Comparison of ENCODE assay signal across 8 cellular contexts in genomic region chr7:107743567-107744344, GRCh38. TPM values are rescaled to one million over a fixed set of nuclear protein-coding genes. Genes with fewer than 3 reads are reported as not detected.
A peak's percentile ranks its signal among the peaks of the same experiment; 100 is the strongest.
DNase-seq lines count a peak whose midpoint lies in the region; ATAC-seq and TF ChIP-seq lines count a peak whose summit lies in the region.

Gene CBLL1 (plus strand): TSS chr7:107744142. CDS start chr7:107744164, 22 bp downstream.

- H3K27me3 Mint-ChIP-seq in CD14-positive monocyte (ENCODE audit: low read depth in 3 of 3): no peaks in the 10 kb centered on the region

- peak; percentile 91 for DNase-seq in CD14-positive monocyte (ENCODE audit: low spot score)
- peak; percentile 99 for DNase-seq in NCI-H69 (lab: John Stamatoyannopoulos, UW)
- DNase-seq in activated CD4-positive, alpha-beta T cell treated with anti-CD3 and anti-CD28 coated beads, Interleukin-2, amount 50 U/mL, for 1 hour: peak; percentile 97
- peak; percentile 94 for DNase-seq in dedifferentiated amniotic fluid mesenchymal stem cell (ENCODE audit: extremely low spot score)
- peak; percentile 98 for DNase-seq in left lobe of liver (ENCODE audit: low spot score)
- peak; percentile 98 for DNase-seq in stimulated activated CD4-positive, alpha-beta T cell treated with anti-CD3 and anti-CD28 coated beads, Interleukin-2, amount 100 ng/mL, for 4 hours (ENCODE audit: low read depth)

- peak within 1 kb of the TSS; percentile 99 to 100 for H3K4me3 Mint-ChIP-seq in CD14-positive monocyte

- peak; percentile 59 for TF ChIP-seq CTCF in CD14-positive monocyte (IDR thresholded peaks at IDR 0.05)

- H3K4me1 Mint-ChIP-seq in CD14-positive monocyte: peaks cover 29% of the 10 kb centered on the region

- ATAC-seq in GM19351 (IDR thresholded peaks at IDR 0.05; ENCODE audit: unreplicated experiment) (peak; percentile 82), HG03521 (IDR thresholded peaks at IDR 0.05; ENCODE audit: unreplicated experiment) (peak; percentile 88), left lobe of liver (peak; percentile 95)

- intact Hi-C loops in CD14-positive monocyte (cut with micrococcal nuclease): loop anchor here (5.0 to 10.0 kb wide), 4 partner anchors 131 to 824 kb away; partner anchors contain the start of genes COG5 (in 1 of the 2), DLD (in 1 of the 2), DNAJB9 (in 1 of the 2) and DUS4L (in 1 of the 2)

- peak within 1 kb of the TSS; percentile 98 to 100 (median 100) for H3K27ac Mint-ChIP-seq in CD14-positive monocyte

- H3K36me3 Mint-ChIP-seq in CD14-positive monocyte: peaks cover 4 to 6% of the 10 kb centered on the region in 2 donors

- no peaks in the 10 kb centered on the region for H3K9me3 Mint-ChIP-seq in CD14-positive monocyte

RNA-seq across cellular contexts. Expression of gene CBLL1, which starts in this region (rescaled TPM):
- polyA plus RNA-seq in CD14-positive monocyte: 10 to 100 TPM; 15.7 to 26.9 TPM
- 6.9 TPM for total RNA-seq in left lobe of liver

Comparison
In these comparisons a context has a peak if more than half of its experiments do, and no peak if none do; other contexts are left out.
1. Peak in every context shown above with its lines: DNase-seq and ATAC-seq.